Comparison of ENCODE assay signal across 15 cellular contexts in genomic region chr13:90553167-90553566, GRCh38.
"Had no signal": no experiment of that assay in that cellular context is flagged by ENCODE, and none has a peak within 500 bp of the region (broad histone marks: within the 10 kb centered on the region; RNA-seq: fewer than 3 reads in every experiment).

No MANE protein-coding gene starts in this region.

- H3K4me1 Mint-ChIP-seq: activated CD8-positive, alpha-beta memory T cell treated with anti-CD3 and anti-CD28 coated beads, Interleukin-2, amount 10 ng/mL, durations not matched to agents 7 days and 5 days; activated naive CD4-positive, alpha-beta T cell treated with anti-CD3 and anti-CD28 coated beads, Interleukin-2, amount 10 ng/mL, durations not matched to agents 7 days and 5 days; endodermal cell; nephron progenitor cell; stimulated activated naive B cell treated with anti-CD40 and anti-IgM and Interleukin-4, amounts not matched to agents 10 μg/mL and 1 μg/mL and 100 μg/mL, for 72 hours; T-cell had no signal

- H3K4me1 ChIP-seq: tibial artery, uterus had no signal

- H3K27ac Mint-ChIP-seq: activated CD4-positive, alpha-beta memory T cell treated with anti-CD3 and anti-CD28 coated beads for 36 hours; activated CD8-positive, alpha-beta memory T cell treated with anti-CD3 and anti-CD28 coated beads, Interleukin-2, amount 10 ng/mL, durations not matched to agents 7 days and 5 days; activated naive CD4-positive, alpha-beta T cell treated with anti-CD3 and anti-CD28 coated beads, Interleukin-2, amount 10 ng/mL, durations not matched to agents 7 days and 5 days; endodermal cell; nephron progenitor cell; stimulated activated naive B cell treated with anti-CD40 and anti-IgM and Interleukin-4, amounts not matched to agents 10 μg/mL and 1 μg/mL and 100 μg/mL, for 72 hours; T-cell had no signal

- H3K4me3 Mint-ChIP-seq: activated CD4-positive, alpha-beta memory T cell treated with anti-CD3 and anti-CD28 coated beads for 36 hours; activated CD8-positive, alpha-beta memory T cell treated with anti-CD3 and anti-CD28 coated beads, Interleukin-2, amount 10 ng/mL, durations not matched to agents 7 days and 5 days; activated naive CD4-positive, alpha-beta T cell treated with anti-CD3 and anti-CD28 coated beads, Interleukin-2, amount 10 ng/mL, durations not matched to agents 7 days and 5 days; endodermal cell; nephron progenitor cell; stimulated activated naive B cell treated with anti-CD40 and anti-IgM and Interleukin-4, amounts not matched to agents 10 μg/mL and 1 μg/mL and 100 μg/mL, for 72 hours; T-cell had no signal

- H3K27ac ChIP-seq: tibial artery, uterus had no signal

- DNase-seq: activated CD4-positive, alpha-beta memory T cell treated with anti-CD3 and anti-CD28 coated beads for 36 hours; activated CD4-positive, alpha-beta T cell treated with anti-CD3 and anti-CD28 coated beads for 1 hour; activated CD8-positive, alpha-beta memory T cell treated with anti-CD3 and anti-CD28 coated beads, Interleukin-2, amount 10 ng/mL, durations not matched to agents 7 days and 5 days; activated naive CD4-positive, alpha-beta T cell treated with anti-CD3 and anti-CD28 coated beads, Interleukin-2, amount 10 ng/mL, durations not matched to agents 7 days and 5 days; activated T-cell treated with anti-CD3 and anti-CD28 coated beads, Interleukin-2, amount 50 U/mL, for 1 hour; dorsolateral prefrontal cortex; endodermal cell; kidney glomerular epithelial cell; nephron progenitor cell; stimulated activated naive B cell treated with anti-CD40 and anti-IgM and Interleukin-4, amounts not matched to agents 10 μg/mL and 1 μg/mL and 100 μg/mL, for 72 hours; T-cell; T-helper 9 cell; tibial artery; uterus had no signal

- H3K27me3 Mint-ChIP-seq: activated CD4-positive, alpha-beta memory T cell treated with anti-CD3 and anti-CD28 coated beads for 36 hours; activated CD8-positive, alpha-beta memory T cell treated with anti-CD3 and anti-CD28 coated beads, Interleukin-2, amount 10 ng/mL, durations not matched to agents 7 days and 5 days; activated naive CD4-positive, alpha-beta T cell treated with anti-CD3 and anti-CD28 coated beads, Interleukin-2, amount 10 ng/mL, durations not matched to agents 7 days and 5 days; stimulated activated naive B cell treated with anti-CD40 and anti-IgM and Interleukin-4, amounts not matched to agents 10 μg/mL and 1 μg/mL and 100 μg/mL, for 72 hours; T-cell had no signal

- H3K36me3 Mint-ChIP-seq: activated CD4-positive, alpha-beta memory T cell treated with anti-CD3 and anti-CD28 coated beads for 36 hours; activated CD8-positive, alpha-beta memory T cell treated with anti-CD3 and anti-CD28 coated beads, Interleukin-2, amount 10 ng/mL, durations not matched to agents 7 days and 5 days; activated naive CD4-positive, alpha-beta T cell treated with anti-CD3 and anti-CD28 coated beads, Interleukin-2, amount 10 ng/mL, durations not matched to agents 7 days and 5 days; stimulated activated naive B cell treated with anti-CD40 and anti-IgM and Interleukin-4, amounts not matched to agents 10 μg/mL and 1 μg/mL and 100 μg/mL, for 72 hours; T-cell had no signal

- H3K36me3 ChIP-seq: tibial artery, uterus had no signal

- H3K4me3 ChIP-seq: tibial artery, uterus had no signal

- H3K27me3 ChIP-seq: dorsolateral prefrontal cortex, tibial artery, uterus had no signal

- H3K9me3 ChIP-seq: tibial artery, uterus had no signal

- ATAC-seq: activated CD8-positive, alpha-beta memory T cell treated with anti-CD3 and anti-CD28 coated beads, Interleukin-2, amount 10 ng/mL, durations not matched to agents 7 days and 5 days; sciatic nerve; stimulated activated naive B cell treated with anti-CD40 and anti-IgM and Interleukin-4, amounts not matched to agents 10 μg/mL and 1 μg/mL and 100 μg/mL, for 72 hours; T-cell had no signal
